In genomic region chr19:38675611-38676010, GRCh38 we compare ENCODE assay signal across 9 cellular contexts. TPM values are rescaled to one million over a fixed set of nuclear protein-coding genes. Genes with fewer than 3 reads are reported as not detected.
DNase-seq lines count a peak whose midpoint lies in the region; ATAC-seq and TF ChIP-seq lines count a peak whose summit lies in the region.
"Had no signal": no experiment of that assay in that cellular context is flagged by ENCODE, and none has a peak within 500 bp of the region (broad histone marks: within the 10 kb centered on the region; RNA-seq: fewer than 3 reads in every experiment).

No MANE protein-coding gene starts in this region.

- peak overlapping the region; percentile 2; the same call in 1 of the 2 replicates for H3K23ac ChIP-seq in IMR-90 (ENCODE audit: low read depth, low read length)

- H4K5ac ChIP-seq in IMR-90 (ENCODE audit: low read depth, low read length): peak overlapping the region; percentile 12

- H3K9me3 ChIP-seq in IMR-90 (ENCODE audit: control insufficient read depth, insufficient read depth, low read length) (no peaks in the 10 kb centered on the region), adrenal gland (replicated peaks in 1 of 3) (no peaks in the 10 kb centered on the region), liver (ENCODE audit: control insufficient read depth in 4 of 4, low read length in 3 of 4) (no peaks in the 10 kb centered on the region), suprapubic skin (no peaks in the 10 kb centered on the region)

- H3K27ac ChIP-seq in IMR-90 (ENCODE audit: insufficient read depth, low read length): peak overlapping the region; percentile 66
- peak overlapping the region in 4 of 5 donors; percentile 80 to 91 (median 86) for H3K27ac ChIP-seq in adrenal gland
- H3K27ac ChIP-seq in liver (ENCODE audit: low read depth in 1 of 2, low read length in 2 of 2): peak overlapping the region; percentile 50 to 62
- H3K27ac ChIP-seq in suprapubic skin: peak overlapping the region; percentile 84
- H3K27ac ChIP-seq: KMS-11 had no signal

- H3K18ac ChIP-seq in IMR-90 (ENCODE audit: low read depth, low read length): peak overlapping the region; percentile 61

- no peak overlapping the region for H3K56ac ChIP-seq in IMR-90 (ENCODE audit: extremely low read depth, insufficient read depth, low read length)

- no peak overlapping the region for H2AK9ac ChIP-seq in IMR-90 (replicated peaks; ENCODE audit: low read depth, low read length, poor library complexity)

- H3K14ac ChIP-seq in IMR-90 (replicated peaks; ENCODE audit: low read depth, low read length): peak overlapping the region; percentile 50

- H3K9ac ChIP-seq in IMR-90 (ENCODE audit: low read depth, low read length) (peak overlapping the region; percentile 4; the same call in 1 of the 2 replicates), liver (ENCODE audit: low read depth in 1 of 2, low read length in 2 of 2) (no peak overlapping the region)
- H3K9ac ChIP-seq: KMS-11 had no signal

- H3K4me1 ChIP-seq in IMR-90 (ENCODE audit: control insufficient read depth, insufficient read depth, low read length): peaks cover 53% of the 10 kb centered on the region
- peaks cover 32 to 68% of the 10 kb centered on the region in 2 donors for H3K4me1 ChIP-seq in adrenal gland (replicated peaks in 1 of 2)
- peaks cover 12 to 71% (median 31%) of the 10 kb centered on the region in 4 donors for H3K4me1 ChIP-seq in liver (ENCODE audit: control insufficient read depth in 4 of 4, insufficient read depth in 4 of 4, low read length in 3 of 4)
- peaks cover 73% of the 10 kb centered on the region for H3K4me1 ChIP-seq in suprapubic skin

- H3K4ac ChIP-seq in IMR-90 (ENCODE audit: low read depth, low read length): peak overlapping the region; percentile 42

- H2AFZ ChIP-seq in IMR-90 (replicated peaks; ENCODE audit: low read length, poor library complexity): no peak overlapping the region

- H3K79me1 ChIP-seq in IMR-90 (ENCODE audit: low read depth in 1 of 2, low read length in 2 of 2): peaks cover 6 to 80% of the 10 kb centered on the region in 2 experiments; a peak in 3 of 4 replicates

- no peak for TF ChIP-seq EP300 in suprapubic skin (IDR thresholded peaks at IDR 0.05)

- H2BK5ac ChIP-seq in IMR-90 (ENCODE audit: low read depth, low read length, poor library complexity, severe bottlenecking): peak overlapping the region; percentile 68

- H3K36me3 ChIP-seq in IMR-90 (ENCODE audit: control insufficient read depth, insufficient read depth, low read length) (peaks cover 10% of the 10 kb centered on the region), adrenal gland (replicated peaks in 1 of 2) (no peaks in the 10 kb centered on the region), liver (ENCODE audit: control insufficient read depth in 4 of 4, insufficient read depth in 3 of 4, low read depth in 1 of 4, low read length in 3 of 4) (peaks cover 0 to 3% (median 0%) of the 10 kb centered on the region in 4 donors), suprapubic skin (no peaks in the 10 kb centered on the region)

- DNase-seq in IMR-90 (no peak), adrenal gland (no peak), suprapubic skin (ENCODE audit: low spot score in 2 of 2) (no peak), T1000 (lab: John Stamatoyannopoulos, UW) (no peak), SK-N-DZ (ENCODE audit: low spot score) (no peak), LoVo (ENCODE audit: low spot score) (no peak)
- DNase-seq: activated CD4-positive, CD25-positive, alpha-beta regulatory T cell had no signal

- no peaks in the 10 kb centered on the region for H3K27me3 ChIP-seq in IMR-90 (ENCODE audit: control insufficient read depth, insufficient read depth, low read length)
- H3K27me3 ChIP-seq in adrenal gland: no peaks in the 10 kb centered on the region
- no peaks in the 10 kb centered on the region for H3K27me3 ChIP-seq in liver (ENCODE audit: control insufficient read depth in 4 of 4, insufficient read depth in 4 of 4, low read length in 3 of 4)
- no peaks in the 10 kb centered on the region for H3K27me3 ChIP-seq in suprapubic skin

- WGBS in IMR-90 (ENCODE audit: extremely low coverage in 2 of 2, insufficient read length in 1 of 2), 2 experiments: no CpG with 5 or more reads among the region's 5 CpGs
- 83 to 96% (median 85%) methylated on average over 2 to 5 of the region's 5 CpGs for WGBS in adrenal gland, 4 donors
- WGBS in liver: 88% methylated on average over 5 of the region's 5 CpGs
- 50% methylated on average over 1 of the region's 5 CpGs for WGBS in suprapubic skin

- TF ChIP-seq CTCF in IMR-90 (conservative IDR thresholded peaks at IDR 0.05; ENCODE audit: low read depth, low read length) (no peak), adrenal gland (IDR thresholded peaks at IDR 0.05) (no peak), liver (IDR thresholded peaks at IDR 0.05; ENCODE audit: low read depth, low read length, missing input control) (no peak), suprapubic skin (IDR thresholded peaks at IDR 0.05) (no peak)

- CTCF ChIA-PET in IMR-90 (lab: Yijun Ruan, JAX): interaction anchor here (1.5 kb wide), 1 partner anchor 16 kb away, joined by 4 read pairs; no protein-coding TSS in a partner anchor

- intact Hi-C loops in IMR-90 (cut with micrococcal nuclease): no loop called here
- intact Hi-C loops in adrenal gland (cut with DNase I): no loop called here

- peak overlapping the region; percentile 7; the same call in 1 of the 3 replicates for H2BK15ac ChIP-seq in IMR-90 (ENCODE audit: low read depth, low read length)

- no peak overlapping the region for H2BK20ac ChIP-seq in IMR-90 (ENCODE audit: low read depth, low read length)

- H2BK120ac ChIP-seq in IMR-90 (ENCODE audit: low read depth, low read length): peak overlapping the region; percentile 17; the same call in 1 of the 2 replicates

- H2AK5ac ChIP-seq in IMR-90 (ENCODE audit: low read depth, low read length): peak overlapping the region; percentile 37; the same call in 1 of the 2 replicates

- POLR2A ChIA-PET in IMR-90 (lab: Charles Lee; ENCODE audit: unreplicated experiment): no interaction called here

- dilution Hi-C loops in IMR-90 (cut with HindIII; ENCODE audit: low sequenced_read_pairs, unreplicated experiment): no loop called here

- no TSS peak for BruUV-seq in IMR-90 (replicated peaks; lab: Mats Ljungman, UMichigan)

- peak overlapping the region; percentile 10; the same call in 1 of the 2 replicates for H3K4me2 ChIP-seq in IMR-90 (ENCODE audit: low read depth, low read length)
- H3K4me2 ChIP-seq: KMS-11 had no signal

- ATAC-seq in IMR-90 (ENCODE audit: low read depth): no peak

- in situ Hi-C loops in IMR-90 (cut with MboI; ENCODE audit: low sequenced_read_pairs): no loop called here

- no peak for TF ChIP-seq RAD21 in IMR-90 (IDR thresholded peaks at IDR 0.05; ENCODE audit: low read length)
- TF ChIP-seq RAD21 in liver (IDR thresholded peaks at IDR 0.05): peak in 1 of 2 donors; percentile 22

- H4K20me1 ChIP-seq in IMR-90 (ENCODE audit: insufficient read depth, low read length): peaks cover 87% of the 10 kb centered on the region

- H3K4me3 ChIP-seq in IMR-90 (ENCODE audit: insufficient read depth, low read depth, low read length) (no peak overlapping the region), adrenal gland (no peak overlapping the region), liver (ENCODE audit: low read depth in 1 of 3, low read length in 3 of 3) (no peak overlapping the region), suprapubic skin (no peak overlapping the region)

- no peak for TF ChIP-seq POLR2A in IMR-90 (IDR thresholded peaks at IDR 0.05; ENCODE audit: low read depth, low read length)
- TF ChIP-seq POLR2A in adrenal gland (IDR thresholded peaks at IDR 0.05): no peak
- TF ChIP-seq POLR2A in suprapubic skin (IDR thresholded peaks at IDR 0.05): no peak

- H4K91ac ChIP-seq in IMR-90 (ENCODE audit: insufficient read depth, low read depth, low read length): no peak overlapping the region

- peaks cover 55% of the 10 kb centered on the region for H3K9me1 ChIP-seq in IMR-90 (ENCODE audit: insufficient read depth, low read length)

- H4K8ac ChIP-seq in IMR-90 (ENCODE audit: low read depth in 2 of 2, low read length in 2 of 2): no peak overlapping the region; a peak in 1 of 4 replicates

TF ChIP-seq in IMR-90, 13 proteins besides CTCF, POLR2A, EP300 and RAD21 (continues in another document):
- TF ChIP-seq CHD1 (IDR thresholded peaks at IDR 0.05; ENCODE audit: low read depth, low read length): no peak

TF ChIP-seq in liver, 16 proteins besides CTCF, POLR2A, EP300 and RAD21 (continues in another document):
- no peak for TF ChIP-seq GABPA (IDR thresholded peaks at IDR 0.05 in 1 of 2, conservative IDR thresholded peaks at IDR 0.05 in 1 of 2)

RNA-seq across cellular contexts. Expression of gene ACTN4, which starts 28.2 kb away (rescaled TPM):
- total RNA-seq in IMR-90 (2012; rRNA removed) (614 and 659 TPM in 2 replicates), adrenal gland (100 to 1,000 TPM; 430 to 773 (median 575) TPM), liver (100 to 1,000 TPM in 1 of 2 donors, 10 to 100 TPM in 1; 93.9 to 164 TPM), suprapubic skin (100 to 1,000 TPM; 475 to 520 (median 507) TPM)
- polyA plus RNA-seq in IMR-90 (2012; rRNA removed) (497 and 541 TPM in 2 replicates), adrenal gland (100 to 1,000 TPM; 148 to 586 (median 554) TPM), liver (100 to 1,000 TPM in 1 of 2 donors, 10 to 100 TPM in 1; 35.4 to 104 TPM)
- polyA plus RNA-seq in IMR-90 (2012; cell fraction: cytosol; rRNA removed): 291 and 549 TPM in 2 replicates
- polyA plus RNA-seq in IMR-90 (2012; cell fraction: nucleus; rRNA removed; ENCODE audit: low replicate concordance): 608 and 1,383 TPM in 2 replicates
- 85.3 and 95.3 TPM in 2 replicates for polyA plus RNA-seq in SK-N-DZ (2014; cell fraction: cytosol; rRNA removed)
- 124 and 196 TPM in 2 replicates for polyA plus RNA-seq in SK-N-DZ (2014; cell fraction: nucleus; rRNA removed)

RNA-seq across cellular contexts. Expression of gene EIF3K, which starts 56.6 kb away (rescaled TPM):
- 965 and 1,137 TPM in 2 replicates for total RNA-seq in IMR-90 (2012; rRNA removed)
- polyA plus RNA-seq in IMR-90 (2012; rRNA removed): 524 and 575 TPM in 2 replicates
- polyA plus RNA-seq in IMR-90 (2012; cell fraction: cytosol; rRNA removed): 561 and 960 TPM in 2 replicates
- 263 and 486 TPM in 2 replicates for polyA plus RNA-seq in IMR-90 (2012; cell fraction: nucleus; rRNA removed; ENCODE audit: low replicate concordance)
- 100 to 1,000 TPM; 196 to 537 (median 316) TPM for total RNA-seq in adrenal gland
- 100 to 1,000 TPM; 177 to 292 (median 216) TPM for polyA plus RNA-seq in adrenal gland
- total RNA-seq in liver: 100 to 1,000 TPM; 130 to 240 TPM
- polyA plus RNA-seq in liver: 100 to 1,000 TPM; 118 to 173 TPM
- total RNA-seq in suprapubic skin: 100 to 1,000 TPM; 274 to 587 (median 557) TPM
- 411 and 544 TPM in 2 replicates for polyA plus RNA-seq in SK-N-DZ (2014; cell fraction: cytosol; rRNA removed)
- polyA plus RNA-seq in SK-N-DZ (2014; cell fraction: nucleus; rRNA removed): 281 and 323 TPM in 2 replicates

RNA-seq across cellular contexts. Expression of gene MAP4K1, which starts 57.9 kb away (rescaled TPM):
- not detected in 2 replicates for total RNA-seq in IMR-90 (2012; rRNA removed)
- 0.16 and 0.22 TPM in 2 replicates for polyA plus RNA-seq in IMR-90 (2012; rRNA removed)
- polyA plus RNA-seq in IMR-90 (2012; cell fraction: cytosol; rRNA removed): 0.04 and 0.38 TPM in 2 replicates
- 1.5 and 1.7 TPM in 2 replicates for polyA plus RNA-seq in IMR-90 (2012; cell fraction: nucleus; rRNA removed; ENCODE audit: low replicate concordance)
- total RNA-seq in adrenal gland: 1 to 10 TPM; 1.4 to 7.9 (median 4.1) TPM
- 10 to 100 TPM in 1 of 3 donors, 1 to 10 TPM in 2; 1.2 to 12.5 (median 6.8) TPM for polyA plus RNA-seq in adrenal gland
- total RNA-seq in liver: 1 to 10 TPM; 1.8 to 2.1 TPM
- polyA plus RNA-seq in liver: 1 to 10 TPM in 1 of 2 donors, under 1 TPM in 1; 0.89 to 3.1 TPM
- total RNA-seq in suprapubic skin: 1 to 10 TPM in 3 of 4 donors, under 1 TPM in 1; 0.68 to 2.8 (median 1.8) TPM
- 6.8 and 22.6 TPM in 2 replicates for polyA plus RNA-seq in SK-N-DZ (2014; cell fraction: cytosol; rRNA removed)
- polyA plus RNA-seq in SK-N-DZ (2014; cell fraction: nucleus; rRNA removed): 15.9 and 17.5 TPM in 2 replicates
